In the genomic region with DNA sequence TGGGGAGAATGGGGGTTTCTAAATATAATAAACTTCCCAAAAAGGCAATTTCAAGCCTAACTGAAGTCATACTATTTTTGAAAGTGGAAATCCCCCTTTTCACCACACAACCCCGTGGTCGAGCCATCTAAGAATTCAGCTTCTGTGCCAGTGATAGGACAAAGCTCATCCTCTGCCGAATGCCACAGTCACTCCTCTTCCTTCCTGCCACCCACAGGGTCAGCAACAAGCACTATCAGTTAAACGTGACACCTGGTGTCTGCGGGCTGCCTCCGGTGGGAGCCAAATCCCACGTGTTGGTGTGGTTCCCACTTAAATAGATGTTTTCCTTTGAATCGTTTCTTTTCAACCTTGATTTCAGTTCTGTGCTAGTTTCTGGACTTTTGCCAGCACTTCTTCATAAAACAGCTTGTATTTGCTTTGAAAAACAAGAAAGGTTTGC, we compare ENCODE assay signal across 8 cellular contexts.
A peak's percentile ranks its signal among the peaks of the same experiment; 100 is the strongest.
DNase-seq lines count a peak whose midpoint lies in the region; ATAC-seq and TF ChIP-seq lines count a peak whose summit lies in the region.

No MANE protein-coding gene starts in this region.

- H3K27ac Mint-ChIP-seq in activated CD8-positive, alpha-beta T cell treated with anti-CD3 and anti-CD28 coated beads for 36 hours: peak overlapping the region; percentile 97
- H3K27ac Mint-ChIP-seq in immature natural killer cell: peak overlapping the region; percentile 44 to 91 (median 86)
- peak overlapping the region; percentile 86 for H3K27ac Mint-ChIP-seq in stimulated activated memory B cell treated with anti-CD40 and anti-IgM and Interleukin-4, amounts not matched to agents 10 μg/mL and 1 μg/mL and 100 μg/mL, for 72 hours

- peak; percentile 84 for DNase-seq in GM06990 (ENCODE audit: extremely low read depth, insufficient read length)
- DNase-seq in Kasumi-1 (lab: John Stamatoyannopoulos, UW): peak; percentile 96 to 97
- DNase-seq in activated CD8-positive, alpha-beta T cell treated with anti-CD3 and anti-CD28 coated beads for 36 hours: peak; percentile 93
- DNase-seq in immature natural killer cell: peak; percentile 86 to 89 (median 87)
- no peak for DNase-seq in NCI-H524 treated with DMSO at 0.1 percent for 48 hours (lab: John Stamatoyannopoulos, UW)
- DNase-seq in NCI-H2029 treated with DMSO at 0.1 percent for 48 hours (lab: John Stamatoyannopoulos, UW): no peak

- peaks cover 78% of the 10 kb centered on the region for H3K4me1 Mint-ChIP-seq in activated CD8-positive, alpha-beta T cell treated with anti-CD3 and anti-CD28 coated beads for 36 hours (ENCODE audit: low read depth)
- H3K4me1 Mint-ChIP-seq in immature natural killer cell: peaks cover 32 to 42% of the 10 kb centered on the region in 2 donors
- H3K4me1 Mint-ChIP-seq in stimulated activated memory B cell treated with anti-CD40 and anti-IgM and Interleukin-4, amounts not matched to agents 10 μg/mL and 1 μg/mL and 100 μg/mL, for 72 hours: peaks cover 71% of the 10 kb centered on the region

- CTCF ChIA-PET in activated CD8-positive, alpha-beta T cell treated with anti-CD3 and anti-CD28 coated beads for 36 hours (lab: Charles Lee): interaction anchor here (0.9 to 3.8 kb wide), 17 partner anchors 10 to 225 kb away, joined by 3 to 31 read pairs (median 5); a partner anchor contains a TSS

- H3K36me3 ChIP-seq in GM06990 (ENCODE audit: control insufficient read depth, insufficient read depth, low read length): no peaks in the 10 kb centered on the region

- peaks cover 2% of the 10 kb centered on the region for H3K36me3 Mint-ChIP-seq in activated CD8-positive, alpha-beta T cell treated with anti-CD3 and anti-CD28 coated beads for 36 hours (ENCODE audit: low read depth)
- no peaks in the 10 kb centered on the region for H3K36me3 Mint-ChIP-seq in immature natural killer cell
- H3K36me3 Mint-ChIP-seq in stimulated activated memory B cell treated with anti-CD40 and anti-IgM and Interleukin-4, amounts not matched to agents 10 μg/mL and 1 μg/mL and 100 μg/mL, for 72 hours: no peaks in the 10 kb centered on the region

- ATAC-seq in GM21526 (IDR thresholded peaks at IDR 0.05; ENCODE audit: low FRiP score, unreplicated experiment): peak; percentile 85
- peak; percentile 94 for ATAC-seq in activated CD8-positive, alpha-beta T cell treated with anti-CD3 and anti-CD28 coated beads for 36 hours
- peak; percentile 97 for ATAC-seq in stimulated activated memory B cell treated with anti-CD40 and anti-IgM and Interleukin-4, amounts not matched to agents 10 μg/mL and 1 μg/mL and 100 μg/mL, for 72 hours

- POLR2A ChIA-PET in activated CD8-positive, alpha-beta T cell treated with anti-CD3 and anti-CD28 coated beads for 36 hours (lab: Charles Lee): interaction anchor here (0.7 to 2.8 kb wide), 6 partner anchors 12 to 56 kb away, joined by 3 to 13 read pairs (median 8); no protein-coding TSS in a partner anchor

- H3K27me3 Mint-ChIP-seq in activated CD8-positive, alpha-beta T cell treated with anti-CD3 and anti-CD28 coated beads for 36 hours: no peaks in the 10 kb centered on the region
- peaks cover 5 to 7% (median 6%) of the 10 kb centered on the region in 3 donors for H3K27me3 Mint-ChIP-seq in immature natural killer cell (ENCODE audit: low read depth in 3 of 3)
- H3K27me3 Mint-ChIP-seq in stimulated activated memory B cell treated with anti-CD40 and anti-IgM and Interleukin-4, amounts not matched to agents 10 μg/mL and 1 μg/mL and 100 μg/mL, for 72 hours: no peaks in the 10 kb centered on the region

- H3K9me3 Mint-ChIP-seq in activated CD8-positive, alpha-beta T cell treated with anti-CD3 and anti-CD28 coated beads for 36 hours: no peaks in the 10 kb centered on the region
- no peaks in the 10 kb centered on the region for H3K9me3 Mint-ChIP-seq in immature natural killer cell
- H3K9me3 Mint-ChIP-seq in stimulated activated memory B cell treated with anti-CD40 and anti-IgM and Interleukin-4, amounts not matched to agents 10 μg/mL and 1 μg/mL and 100 μg/mL, for 72 hours: no peaks in the 10 kb centered on the region

- no peak for TF ChIP-seq CTCF in GM06990 (IDR thresholded peaks at IDR 0.05; ENCODE audit: insufficient read depth, low read length, poor library complexity, severe bottlenecking)
- TF ChIP-seq CTCF in activated CD8-positive, alpha-beta T cell treated with anti-CD3 and anti-CD28 coated beads for 36 hours (IDR thresholded peaks at IDR 0.05): no peak

- H3K27me3 ChIP-seq in GM06990 (replicated peaks; ENCODE audit: control insufficient read depth, insufficient read depth, low read length): no peaks in the 10 kb centered on the region

- no peak overlapping the region for H3K4me3 ChIP-seq in GM06990 (replicated peaks; ENCODE audit: low read depth, low read length)

- intact Hi-C loops in activated CD8-positive, alpha-beta T cell treated with anti-CD3 and anti-CD28 coated beads for 36 hours (cut with micrococcal nuclease): loop anchor here (2.0 kb wide), 1 partner anchor 23 kb away; no protein-coding TSS in a partner anchor

- peak overlapping the region; percentile 65 for H3K4me3 Mint-ChIP-seq in activated CD8-positive, alpha-beta T cell treated with anti-CD3 and anti-CD28 coated beads for 36 hours
- H3K4me3 Mint-ChIP-seq in immature natural killer cell: peak overlapping the region; percentile 71 to 83 (median 74)
- H3K4me3 Mint-ChIP-seq in stimulated activated memory B cell treated with anti-CD40 and anti-IgM and Interleukin-4, amounts not matched to agents 10 μg/mL and 1 μg/mL and 100 μg/mL, for 72 hours: peak overlapping the region; percentile 68

Comparison
In these comparisons a context has a peak if more than half of its experiments do, and no peak if none do; other contexts are left out.
1. DNase-seq: peak in GM06990 (single experiment), Kasumi-1 (2 of 2), activated CD8-positive, alpha-beta T cell treated with anti-CD3 and anti-CD28 coated beads for 36 hours (single experiment) and immature natural killer cell (3 of 3); none in NCI-H524 treated with DMSO at 0.1 percent for 48 hours (single experiment) and NCI-H2029 treated with DMSO at 0.1 percent for 48 hours (single experiment).
2. Peak in every context shown above with its lines, with median percentiles within 50 percentile points of each other: ATAC-seq, H3K27ac Mint-ChIP-seq and H3K4me3 Mint-ChIP-seq.